In the genomic region with DNA sequence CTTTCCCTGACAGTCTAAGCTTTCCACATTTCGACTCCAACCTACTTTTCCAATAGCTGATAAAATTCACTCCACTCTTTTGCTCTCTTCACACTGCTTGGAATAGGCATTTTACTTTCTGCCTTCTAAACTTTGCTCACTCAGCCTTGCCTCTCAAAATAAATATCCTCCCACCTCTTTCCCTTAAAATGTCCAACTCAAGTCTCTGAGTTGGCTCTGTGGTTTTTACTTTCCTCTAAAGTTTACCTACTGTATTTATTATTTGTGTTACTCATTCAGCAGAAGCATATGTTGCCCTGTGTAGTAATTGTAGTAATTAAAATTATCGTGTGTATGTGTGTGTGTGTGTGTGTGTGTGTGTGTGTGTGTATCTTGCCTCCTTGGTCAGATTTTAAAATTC, we compare ENCODE assay signal across 2 cellular contexts.
TF ChIP-seq lines count a peak whose summit lies in the region.

No MANE protein-coding gene starts in this region.

TF ChIP-seq in IMR-90, 13 proteins besides CTCF, POLR2A, EP300 and RAD21:
- TF ChIP-seq CHD1 (IDR thresholded peaks at IDR 0.05; ENCODE audit: low read depth, low read length) (no peak), MAZ (IDR thresholded peaks at IDR 0.05; ENCODE audit: borderline replicate concordance, low read depth, low read length) (no peak), BHLHE40 (IDR thresholded peaks at IDR 0.05; ENCODE audit: low read depth, low read length) (0 out of 2 replicates have a peak, but pooled peaks have one; percentile 5), FOS (IDR thresholded peaks at IDR 0.05; ENCODE audit: low read depth, low read length) (0 out of 2 replicates have a peak, but pooled peaks have one; percentile 5), MAFK (IDR thresholded peaks at IDR 0.05; ENCODE audit: low read depth, low read length) (0 out of 2 replicates have a peak, but pooled peaks have one; percentile 10), MXI1 (IDR thresholded peaks at IDR 0.05; ENCODE audit: borderline replicate concordance, low read depth, low read length) (no peak)

TF ChIP-seq in H1, 55 proteins besides CTCF, POLR2A, EP300 and RAD21:
- TF ChIP-seq TAF7 (optimal IDR thresholded peaks at IDR 0.05; ENCODE audit: borderline replicate concordance, low read depth, low read length) (no peak), TAF1 (IDR thresholded peaks at IDR 0.05; ENCODE audit: low read depth, low read length) (no peak), POLR2AphosphoS5 (IDR thresholded peaks at IDR 0.05; ENCODE audit: low read depth, low read length) (no peak), SUZ12 (IDR thresholded peaks at IDR 0.05; ENCODE audit: low read length) (no peak), FOSL1 (IDR thresholded peaks at IDR 0.05; ENCODE audit: insufficient read depth, low read depth, low read length) (no peak), SIX5 (IDR thresholded peaks at IDR 0.05; ENCODE audit: low read depth, low read length) (no peak), GABPA (IDR thresholded peaks at IDR 0.05; ENCODE audit: borderline replicate concordance, insufficient read depth, low read length) (no peak), TCF12 (IDR thresholded peaks at IDR 0.05; ENCODE audit: low read depth, low read length) (no peak), BRCA1 (IDR thresholded peaks at IDR 0.05; ENCODE audit: low read depth, low read length) (no peak), BCL11A (IDR thresholded peaks at IDR 0.05; ENCODE audit: low read depth in 2 of 2, low read length in 2 of 2) (no peak), TEAD4 (IDR thresholded peaks at IDR 0.05; ENCODE audit: low read depth, low read length) (no peak), RXRA (IDR thresholded peaks at IDR 0.05; ENCODE audit: insufficient read depth, low read depth, low read length) (no peak)
- TF ChIP-seq, protein P1, sequence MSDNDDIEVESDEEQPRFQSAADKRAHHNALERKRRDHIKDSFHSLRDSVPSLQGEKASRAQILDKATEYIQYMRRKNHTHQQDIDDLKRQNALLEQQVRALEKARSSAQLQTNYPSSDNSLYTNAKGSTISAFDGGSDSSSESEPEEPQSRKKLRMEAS (IDR thresholded peaks at IDR 0.05), result no peak
- TF ChIP-seq, protein P2, sequence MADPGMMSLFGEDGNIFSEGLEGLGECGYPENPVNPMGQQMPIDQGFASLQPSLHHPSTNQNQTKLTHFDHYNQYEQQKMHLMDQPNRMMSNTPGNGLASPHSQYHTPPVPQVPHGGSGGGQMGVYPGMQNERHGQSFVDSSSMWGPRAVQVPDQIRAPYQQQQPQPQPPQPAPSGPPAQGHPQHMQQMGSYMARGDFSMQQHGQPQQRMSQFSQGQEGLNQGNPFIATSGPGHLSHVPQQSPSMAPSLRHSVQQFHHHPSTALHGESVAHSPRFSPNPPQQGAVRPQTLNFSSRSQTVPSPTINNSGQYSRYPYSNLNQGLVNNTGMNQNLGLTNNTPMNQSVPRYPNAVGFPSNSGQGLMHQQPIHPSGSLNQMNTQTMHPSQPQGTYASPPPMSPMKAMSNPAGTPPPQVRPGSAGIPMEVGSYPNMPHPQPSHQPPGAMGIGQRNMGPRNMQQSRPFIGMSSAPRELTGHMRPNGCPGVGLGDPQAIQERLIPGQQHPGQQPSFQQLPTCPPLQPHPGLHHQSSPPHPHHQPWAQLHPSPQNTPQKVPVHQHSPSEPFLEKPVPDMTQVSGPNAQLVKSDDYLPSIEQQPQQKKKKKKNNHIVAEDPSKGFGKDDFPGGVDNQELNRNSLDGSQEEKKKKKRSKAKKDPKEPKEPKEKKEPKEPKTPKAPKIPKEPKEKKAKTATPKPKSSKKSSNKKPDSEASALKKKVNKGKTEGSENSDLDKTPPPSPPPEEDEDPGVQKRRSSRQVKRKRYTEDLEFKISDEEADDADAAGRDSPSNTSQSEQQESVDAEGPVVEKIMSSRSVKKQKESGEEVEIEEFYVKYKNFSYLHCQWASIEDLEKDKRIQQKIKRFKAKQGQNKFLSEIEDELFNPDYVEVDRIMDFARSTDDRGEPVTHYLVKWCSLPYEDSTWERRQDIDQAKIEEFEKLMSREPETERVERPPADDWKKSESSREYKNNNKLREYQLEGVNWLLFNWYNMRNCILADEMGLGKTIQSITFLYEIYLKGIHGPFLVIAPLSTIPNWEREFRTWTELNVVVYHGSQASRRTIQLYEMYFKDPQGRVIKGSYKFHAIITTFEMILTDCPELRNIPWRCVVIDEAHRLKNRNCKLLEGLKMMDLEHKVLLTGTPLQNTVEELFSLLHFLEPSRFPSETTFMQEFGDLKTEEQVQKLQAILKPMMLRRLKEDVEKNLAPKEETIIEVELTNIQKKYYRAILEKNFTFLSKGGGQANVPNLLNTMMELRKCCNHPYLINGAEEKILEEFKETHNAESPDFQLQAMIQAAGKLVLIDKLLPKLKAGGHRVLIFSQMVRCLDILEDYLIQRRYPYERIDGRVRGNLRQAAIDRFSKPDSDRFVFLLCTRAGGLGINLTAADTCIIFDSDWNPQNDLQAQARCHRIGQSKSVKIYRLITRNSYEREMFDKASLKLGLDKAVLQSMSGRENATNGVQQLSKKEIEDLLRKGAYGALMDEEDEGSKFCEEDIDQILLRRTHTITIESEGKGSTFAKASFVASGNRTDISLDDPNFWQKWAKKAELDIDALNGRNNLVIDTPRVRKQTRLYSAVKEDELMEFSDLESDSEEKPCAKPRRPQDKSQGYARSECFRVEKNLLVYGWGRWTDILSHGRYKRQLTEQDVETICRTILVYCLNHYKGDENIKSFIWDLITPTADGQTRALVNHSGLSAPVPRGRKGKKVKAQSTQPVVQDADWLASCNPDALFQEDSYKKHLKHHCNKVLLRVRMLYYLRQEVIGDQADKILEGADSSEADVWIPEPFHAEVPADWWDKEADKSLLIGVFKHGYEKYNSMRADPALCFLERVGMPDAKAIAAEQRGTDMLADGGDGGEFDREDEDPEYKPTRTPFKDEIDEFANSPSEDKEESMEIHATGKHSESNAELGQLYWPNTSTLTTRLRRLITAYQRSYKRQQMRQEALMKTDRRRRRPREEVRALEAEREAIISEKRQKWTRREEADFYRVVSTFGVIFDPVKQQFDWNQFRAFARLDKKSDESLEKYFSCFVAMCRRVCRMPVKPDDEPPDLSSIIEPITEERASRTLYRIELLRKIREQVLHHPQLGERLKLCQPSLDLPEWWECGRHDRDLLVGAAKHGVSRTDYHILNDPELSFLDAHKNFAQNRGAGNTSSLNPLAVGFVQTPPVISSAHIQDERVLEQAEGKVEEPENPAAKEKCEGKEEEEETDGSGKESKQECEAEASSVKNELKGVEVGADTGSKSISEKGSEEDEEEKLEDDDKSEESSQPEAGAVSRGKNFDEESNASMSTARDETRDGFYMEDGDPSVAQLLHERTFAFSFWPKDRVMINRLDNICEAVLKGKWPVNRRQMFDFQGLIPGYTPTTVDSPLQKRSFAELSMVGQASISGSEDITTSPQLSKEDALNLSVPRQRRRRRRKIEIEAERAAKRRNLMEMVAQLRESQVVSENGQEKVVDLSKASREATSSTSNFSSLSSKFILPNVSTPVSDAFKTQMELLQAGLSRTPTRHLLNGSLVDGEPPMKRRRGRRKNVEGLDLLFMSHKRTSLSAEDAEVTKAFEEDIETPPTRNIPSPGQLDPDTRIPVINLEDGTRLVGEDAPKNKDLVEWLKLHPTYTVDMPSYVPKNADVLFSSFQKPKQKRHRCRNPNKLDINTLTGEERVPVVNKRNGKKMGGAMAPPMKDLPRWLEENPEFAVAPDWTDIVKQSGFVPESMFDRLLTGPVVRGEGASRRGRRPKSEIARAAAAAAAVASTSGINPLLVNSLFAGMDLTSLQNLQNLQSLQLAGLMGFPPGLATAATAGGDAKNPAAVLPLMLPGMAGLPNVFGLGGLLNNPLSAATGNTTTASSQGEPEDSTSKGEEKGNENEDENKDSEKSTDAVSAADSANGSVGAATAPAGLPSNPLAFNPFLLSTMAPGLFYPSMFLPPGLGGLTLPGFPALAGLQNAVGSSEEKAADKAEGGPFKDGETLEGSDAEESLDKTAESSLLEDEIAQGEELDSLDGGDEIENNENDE (IDR thresholded peaks at IDR 0.05; ENCODE audit: insufficient replicate concordance, low read length), result no peak
